In genomic region chr2:120866483-120867140, GRCh38 we compare ENCODE assay signal across 12 cellular contexts.
DNase-seq lines count a peak whose midpoint lies in the region; ATAC-seq and TF ChIP-seq lines count a peak whose summit lies in the region.
"Had no signal": no experiment of that assay in that cellular context is flagged by ENCODE, and none has a peak within 500 bp of the region (broad histone marks: within the 10 kb centered on the region; RNA-seq: fewer than 3 reads in every experiment).

No MANE protein-coding gene starts in this region.

- peak overlapping the region; percentile 73 for H2AK5ac ChIP-seq in neuronal stem cell (ENCODE audit: low read depth, low read length)

- no peak overlapping the region for H3K4me2 ChIP-seq in neuronal stem cell (ENCODE audit: insufficient read depth, low read length, poor library complexity, severe bottlenecking)

- H3K4me3 ChIP-seq in fibroblast of mammary gland (ENCODE audit: control insufficient read depth, low read depth, low read length) (peak overlapping the region; percentile 28), neuronal stem cell (ENCODE audit: low read length in 2 of 2) (peak overlapping the region in 1 of 2 donors; percentile 42), urinary bladder (ENCODE audit: low read depth, low read length) (no peak overlapping the region)

- H2AFZ ChIP-seq in neuronal stem cell (ENCODE audit: low read length) = no peak overlapping the region

- no peak for DNase-seq in fibroblast of mammary gland (ENCODE audit: low read depth)
- DNase-seq in neuronal stem cell (ENCODE audit: low spot score) = no peak
- no peak for DNase-seq in kidney glomerular epithelial cell (lab: John Stamatoyannopoulos, UW)
- DNase-seq in NCI-H524 treated with DMSO at 0.1 percent for 48 hours (lab: John Stamatoyannopoulos, UW) = no peak
- no peak for DNase-seq in germinal center (ENCODE audit: low spot score)
- DNase-seq: activated B cell treated with CpG ODN at 0.5 μM for 24 hours; activated T-cell treated with anti-CD3 and anti-CD28 coated beads, Interleukin-2, amount 50 U/mL, for 4 hours; DMS 273 treated with DMSO at 0.1 percent for 48 hours; MV-4-11 had no signal

- no peak overlapping the region for H4K8ac ChIP-seq in neuronal stem cell (ENCODE audit: low read depth, low read length)

- H2BK5ac ChIP-seq in neuronal stem cell (ENCODE audit: low read length) = peak overlapping the region; percentile 69

- H3K4ac ChIP-seq in neuronal stem cell (ENCODE audit: low read length) = no peak overlapping the region

- H3K9me3 ChIP-seq in neuronal stem cell (replicated peaks in 1 of 2; ENCODE audit: control insufficient read depth in 2 of 2, insufficient read depth in 1 of 2, low read depth in 1 of 2, low read length in 2 of 2) = no peaks in the 10 kb centered on the region

- peak overlapping the region; percentile 65 for H2BK12ac ChIP-seq in neuronal stem cell (ENCODE audit: low read length)

- TF ChIP-seq CTCF in fibroblast of mammary gland (conservative IDR thresholded peaks at IDR 0.05; ENCODE audit: control insufficient read depth, insufficient read depth, low read depth, low read length) = no peak

- H3K79me1 ChIP-seq in neuronal stem cell (ENCODE audit: low read depth, low read length) = peaks cover 23% of the 10 kb centered on the region

- no CpG with 5 or more reads among the region's 14 CpGs for WGBS in neuronal stem cell (ENCODE audit: extremely low coverage in 2 of 2, insufficient read length in 2 of 2, insufficient replicate concordance in 1 of 2), 2 donors
- WGBS in urinary bladder = 86% methylated on average over 14 of the region's 14 CpGs

- H2BK120ac ChIP-seq in neuronal stem cell (ENCODE audit: low read depth, low read length) = peak overlapping the region; percentile 68

- peak overlapping the region; percentile 73 for H4K91ac ChIP-seq in neuronal stem cell (ENCODE audit: low read depth, low read length, poor library complexity)

- H2BK15ac ChIP-seq in neuronal stem cell (ENCODE audit: low read length) = no peak overlapping the region

- no peak overlapping the region for H3K23ac ChIP-seq in neuronal stem cell (ENCODE audit: low read depth, low read length, poor library complexity)

- H3K18ac ChIP-seq in neuronal stem cell (ENCODE audit: low read length) = peak overlapping the region; percentile 98

- no peak overlapping the region for H3K14ac ChIP-seq in neuronal stem cell (ENCODE audit: low read length)

- no peaks in the 10 kb centered on the region for H3K27me3 ChIP-seq in neuronal stem cell (ENCODE audit: control insufficient read depth in 3 of 3, insufficient read depth in 3 of 3, low read depth in 1 of 3, low read length in 3 of 3)

- H3K4me1 ChIP-seq in neuronal stem cell (ENCODE audit: control insufficient read depth in 2 of 2, insufficient read depth in 1 of 2, low read depth in 1 of 2, low read length in 2 of 2) = peaks cover 30 to 38% of the 10 kb centered on the region in 2 donors
- H3K4me1 ChIP-seq in urinary bladder (ENCODE audit: insufficient read depth) = no peaks in the 10 kb centered on the region

- H3K36me3 ChIP-seq in neuronal stem cell (replicated peaks in 1 of 2; ENCODE audit: control insufficient read depth in 2 of 2, insufficient read depth in 2 of 2, low read length in 2 of 2) = peaks cover 5 to 24% of the 10 kb centered on the region in 2 donors
- H3K36me3 ChIP-seq in urinary bladder (ENCODE audit: insufficient read depth) = no peaks in the 10 kb centered on the region

- ATAC-seq in SK-N-SH treated with all-trans-retinoic acid at 6 μM for 48 hours (peak; percentile 20), GM21737 (IDR thresholded peaks at IDR 0.05; ENCODE audit: unreplicated experiment) (no peak)
- ATAC-seq: activated T-cell treated with anti-CD3 and anti-CD28 coated beads, Interleukin-2, amount 50 U/mL, for 4 hours had no signal

- no peak overlapping the region for H3K27ac ChIP-seq in neuronal stem cell (replicated peaks; ENCODE audit: low read length)
- H3K27ac ChIP-seq in urinary bladder (ENCODE audit: low read depth) = peak overlapping the region; percentile 33

- peak overlapping the region; percentile 79 for H3K9ac ChIP-seq in neuronal stem cell (ENCODE audit: low read depth, low read length, poor library complexity)

TF ChIP-seq in SK-N-SH treated with all-trans-retinoic acid at 6 μM for 48 hours, 23 proteins besides CTCF, POLR2A, EP300 and RAD21 (continues in another document):
- TF ChIP-seq TSHZ2 (CRISPR knock-in tag; IDR thresholded peaks at IDR 0.05) (no peak), ZNF70 (CRISPR knock-in tag; IDR thresholded peaks at IDR 0.05) (no peak), ZNF565 (CRISPR knock-in tag; conservative IDR thresholded peaks at IDR 0.05; ENCODE audit: low read depth) (no peak), BACH2 (CRISPR knock-in tag; IDR thresholded peaks at IDR 0.05; ENCODE audit: borderline replicate concordance) (no peak), SNAI2 (CRISPR knock-in tag; IDR thresholded peaks at IDR 0.05) (no peak), ARNTL (CRISPR knock-in tag; IDR thresholded peaks at IDR 0.05; ENCODE audit: borderline replicate concordance, low read depth) (no peak), PATZ1 (CRISPR knock-in tag; IDR thresholded peaks at IDR 0.05; ENCODE audit: borderline replicate concordance) (no peak), POU6F1 (CRISPR knock-in tag; IDR thresholded peaks at IDR 0.05; ENCODE audit: borderline replicate concordance, low read depth) (no peak), CSDC2 (CRISPR knock-in tag; IDR thresholded peaks at IDR 0.05) (no peak), ZFP30 (CRISPR knock-in tag; IDR thresholded peaks at IDR 0.05) (no peak), CSRNP3 (CRISPR knock-in tag; IDR thresholded peaks at IDR 0.05) (no peak), TOX (CRISPR knock-in tag; IDR thresholded peaks at IDR 0.05; ENCODE audit: borderline replicate concordance) (no peak), PPARA (CRISPR knock-in tag; IDR thresholded peaks at IDR 0.05; ENCODE audit: borderline replicate concordance) (no peak)
